In genomic region chr4:158891256-158891655, GRCh38 we compare ENCODE assay signal across 31 cellular contexts.
"Had no signal": no experiment of that assay in that cellular context is flagged by ENCODE, and none has a peak within 500 bp of the region (broad histone marks: within the 10 kb centered on the region; RNA-seq: fewer than 3 reads in every experiment).

No MANE protein-coding gene starts in this region.

- ATAC-seq: activated CD4-positive, alpha-beta T cell treated with anti-CD3 and anti-CD28 coated beads for 36 hours; activated CD8-positive, alpha-beta memory T cell treated with anti-CD3 and anti-CD28 coated beads, Interleukin-2, amount 10 ng/mL, durations not matched to agents 7 days and 5 days; activated CD8-positive, alpha-beta T cell treated with anti-CD3 and anti-CD28 coated beads, Interleukin-2, amount 10 ng/mL, durations not matched to agents 7 days and 5 days; activated naive CD8-positive, alpha-beta T cell treated with anti-CD3 and anti-CD28 coated beads, Interleukin-2, amount 50 U/mL, for 24 hours; body of pancreas; effector memory CD8-positive, alpha-beta T cell; foreskin keratinocyte; gastrocnemius medialis; heart left ventricle; T-helper 17 cell had no signal

- H3K4me3 ChIP-seq: adrenal gland, body of pancreas, esophagus muscularis mucosa, gastrocnemius medialis, heart left ventricle had no signal

- DNase-seq: activated CD4-positive, alpha-beta memory T cell treated with anti-CD3 and anti-CD28 coated beads for 36 hours; activated CD4-positive, alpha-beta T cell treated with anti-CD3 and anti-CD28 coated beads for 36 hours; activated CD4-positive, alpha-beta T cell treated with anti-CD3 and anti-CD28 coated beads, Interleukin-2, amount 10 ng/mL, durations not matched to agents 24 days and 14 days; activated CD4-positive, CD25-positive, alpha-beta regulatory T cell; activated CD4-positive, CD25-positive, alpha-beta regulatory T cell treated with anti-CD3 and anti-CD28 coated beads, Interleukin-2, amount 50 U/mL, for 72 hours; activated CD8-positive, alpha-beta memory T cell treated with anti-CD3 and anti-CD28 coated beads, Interleukin-2, amount 10 ng/mL, durations not matched to agents 7 days and 5 days; activated CD8-positive, alpha-beta memory T cell treated with anti-CD3 and anti-CD28 coated beads, Interleukin-2, amount 50 U/mL, for 4 hours; activated CD8-positive, alpha-beta T cell treated with anti-CD3 and anti-CD28 coated beads, Interleukin-2, amount 10 ng/mL, durations not matched to agents 7 days and 5 days; activated effector memory CD4-positive, alpha-beta T cell treated with anti-CD3 and anti-CD28 coated beads, Interleukin-2, amount 50 U/mL, for 16 hours; activated naive CD4-positive, alpha-beta T cell treated with anti-CD3 and anti-CD28 coated beads for 36 hours; activated naive CD8-positive, alpha-beta T cell treated with anti-CD3 and anti-CD28 coated beads for 36 hours; activated naive CD8-positive, alpha-beta T cell treated with anti-CD3 and anti-CD28 coated beads, Interleukin-2, amount 50 U/mL, for 24 hours; activated T-cell treated with anti-CD3 and anti-CD28 coated beads, Interleukin-2, amount 50 U/mL, for 1 hour; activated T-cell treated with anti-CD3 and anti-CD28 coated beads, Interleukin-2, amount 50 U/mL, for 48 hours; adrenal gland; amygdala; aorta; body of pancreas; caudate nucleus; cortex of kidney; dermis blood vessel endothelial cell; effector CD4-positive, alpha-beta T cell; effector memory CD8-positive, alpha-beta T cell; erythroblast; foreskin keratinocyte; gastrocnemius medialis; glutamatergic neuron; heart left ventricle; T-helper 17 cell; T1000 had no signal

- H3K4me1 ChIP-seq: adrenal gland, body of pancreas, foreskin keratinocyte had no signal

- H3K9me3 ChIP-seq: adrenal gland, body of pancreas, esophagus muscularis mucosa, gastrocnemius medialis, heart left ventricle had no signal

- H3K27ac ChIP-seq: adrenal gland, body of pancreas, esophagus muscularis mucosa, foreskin keratinocyte, gastrocnemius medialis, heart left ventricle had no signal

- H3K27me3 ChIP-seq: adrenal gland, body of pancreas, esophagus muscularis mucosa, foreskin keratinocyte, gastrocnemius medialis, heart left ventricle had no signal

- H3K36me3 ChIP-seq: adrenal gland had no signal
